ENCODE assay signal across 8 cellular contexts in the genomic region with DNA sequence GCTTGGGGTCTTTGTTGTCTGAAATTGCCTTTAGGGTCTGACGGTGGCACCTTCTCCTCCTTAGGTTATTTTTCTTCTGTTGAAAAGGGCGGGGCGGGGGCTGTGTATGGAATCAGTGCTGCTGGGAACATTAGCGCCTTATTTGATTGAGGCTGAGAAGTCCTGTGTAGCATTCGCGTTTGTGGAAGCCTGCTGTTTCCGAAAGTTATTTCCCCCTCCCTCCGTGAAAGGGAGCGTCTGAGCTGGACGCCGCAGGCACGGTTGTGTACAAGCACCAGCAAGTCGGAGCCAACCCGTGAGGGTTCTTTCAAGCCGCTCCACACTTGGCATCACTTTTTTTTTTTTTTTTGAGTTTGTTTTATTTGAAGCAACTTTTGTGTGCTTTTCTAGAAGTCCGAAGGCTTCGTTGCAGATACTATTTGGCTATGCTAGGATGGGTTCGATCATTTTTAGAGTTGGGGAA. TPM values are rescaled to one million over a fixed set of nuclear protein-coding genes. Genes with fewer than 3 reads are reported as not detected.
DNase-seq lines count a peak whose midpoint lies in the region; ATAC-seq, FAIRE-seq and TF ChIP-seq lines count a peak whose summit lies in the region.

No MANE protein-coding gene starts in this region.

- DNase-seq in A549 (ENCODE audit: low read depth in 1 of 2, low spot score in 1 of 2) (peak; percentile 47 to 60), HPDE6-E6E7 (ENCODE audit: extremely low spot score) (peak; percentile 82), SJCRH30 (peak; percentile 69 to 77), heart left ventricle (peak; percentile 42 to 65 (median 51)), pulmonary artery endothelial cell (ENCODE audit: low read depth, low spot score) (peak; percentile 44), superior temporal gyrus (ENCODE audit: extremely low spot score) (no peak)

- TF ChIP-seq EP300 in A549 (IDR thresholded peaks at IDR 0.05), result no peak

- TF ChIP-seq CTCF in A549 (IDR thresholded peaks at IDR 0.05) (no peak), heart left ventricle (IDR thresholded peaks at IDR 0.05) (no peak)

- H3K36me3 ChIP-seq in SJCRH30, result no peaks in the 10 kb centered on the region
- no peaks in the 10 kb centered on the region for H3K36me3 ChIP-seq in heart left ventricle

- FAIRE-seq in A549 (lab: Jason Lieb, UNC), result no peak

- H3K9me3 Mint-ChIP-seq in activated naive CD4-positive, alpha-beta T cell treated with anti-CD3 and anti-CD28 coated beads, Interleukin-2, amount 50 U/mL, for 24 hours, result no peaks in the 10 kb centered on the region

- H3K4me1 ChIP-seq in A549 (peaks cover 8% of the 10 kb centered on the region), SJCRH30 (peaks cover 5% of the 10 kb centered on the region; the same call in 1 of the 2 replicates), heart left ventricle (peaks cover 0 to 45% (median 34%) of the 10 kb centered on the region in 12 donors)

- H3K4me1 Mint-ChIP-seq in activated naive CD4-positive, alpha-beta T cell treated with anti-CD3 and anti-CD28 coated beads, Interleukin-2, amount 50 U/mL, for 24 hours, result peaks cover 49% of the 10 kb centered on the region

- H3K36me3 Mint-ChIP-seq in activated naive CD4-positive, alpha-beta T cell treated with anti-CD3 and anti-CD28 coated beads, Interleukin-2, amount 50 U/mL, for 24 hours, result peaks cover 7% of the 10 kb centered on the region

- no peaks in the 10 kb centered on the region for H3K27me3 Mint-ChIP-seq in activated naive CD4-positive, alpha-beta T cell treated with anti-CD3 and anti-CD28 coated beads, Interleukin-2, amount 50 U/mL, for 24 hours

- POLR2A ChIA-PET in A549 (lab: Yijun Ruan, JAX), result no interaction called here

- CTCF ChIA-PET in A549 (lab: Yijun Ruan, JAX), result no interaction called here

- intact Hi-C loops in heart left ventricle (cut with DNase I), result loop anchor here in 9 of 10 donors (2.0 to 10.0 kb wide), 7 partner anchors 21 to 138 kb away; no protein-coding TSS in a partner anchor

- peak overlapping the region; percentile 95 for H3K4me3 Mint-ChIP-seq in activated naive CD4-positive, alpha-beta T cell treated with anti-CD3 and anti-CD28 coated beads, Interleukin-2, amount 50 U/mL, for 24 hours

- H3K4me2 ChIP-seq in A549, result peak overlapping the region; percentile 86

- 1% methylated on average over 18 of the region's 18 CpGs for WGBS in A549 (ENCODE audit: missing lambda C conversion rate)
- 0 to 1% (median 0%) methylated on average over 17 to 18 of the region's 18 CpGs for WGBS in heart left ventricle, 4 donors

- TF ChIP-seq RAD21 in A549 (conservative IDR thresholded peaks at IDR 0.05 in 1 of 2, IDR thresholded peaks at IDR 0.05 in 1 of 2), result no peak

- H3K27me3 ChIP-seq in SJCRH30 (no peaks in the 10 kb centered on the region), heart left ventricle (peaks cover 0 to 20% (median 0%) of the 10 kb centered on the region in 9 donors)

- TF ChIP-seq POLR2A in A549 (IDR thresholded peaks at IDR 0.05; ENCODE audit: low read length) (no peak), heart left ventricle (IDR thresholded peaks at IDR 0.05) (no peak)

- H3K9me3 ChIP-seq in A549 (no peaks in the 10 kb centered on the region), SJCRH30 (replicated peaks) (no peaks in the 10 kb centered on the region), heart left ventricle (no peaks in the 10 kb centered on the region)

- H3K27ac ChIP-seq in A549 (peak overlapping the region; percentile 81 to 91), SJCRH30 (peak overlapping the region; percentile 51; the same call in 1 of the 2 replicates), heart left ventricle (peak overlapping the region; percentile 88 to 97 (median 92))

- H3K4me3 ChIP-seq in A549 (peak overlapping the region; percentile 75), SJCRH30 (peak overlapping the region; percentile 78), heart left ventricle (peak overlapping the region; percentile 59 to 98 (median 80))

- peak overlapping the region; percentile 93 for H3K27ac Mint-ChIP-seq in activated naive CD4-positive, alpha-beta T cell treated with anti-CD3 and anti-CD28 coated beads, Interleukin-2, amount 50 U/mL, for 24 hours

- peak; percentile 52 to 54 for ATAC-seq in A549
- ATAC-seq in GM18867 (IDR thresholded peaks at IDR 0.05; ENCODE audit: unreplicated experiment), result peak; percentile 29
- peak in 3 of 4 donors; percentile 45 to 62 (median 50) for ATAC-seq in heart left ventricle

TF ChIP-seq in A549, 52 proteins besides CTCF, POLR2A, EP300 and RAD21 (continues in another document):
- TF ChIP-seq NPAS2 (CRISPR knock-in tag; IDR thresholded peaks at IDR 0.05; ENCODE audit: borderline replicate concordance) (no peak), FOSB (CRISPR knock-in tag; IDR thresholded peaks at IDR 0.05) (no peak), ZNF302 (CRISPR knock-in tag; IDR thresholded peaks at IDR 0.05) (no peak), TFCP2L1 (CRISPR knock-in tag; IDR thresholded peaks at IDR 0.05) (no peak), ZFP36 (IDR thresholded peaks at IDR 0.05; ENCODE audit: borderline replicate concordance, partially characterized antibody) (no peak), ZC3H11A (IDR thresholded peaks at IDR 0.05) (no peak), TP53 (CRISPR knock-in tag; IDR thresholded peaks at IDR 0.05) (no peak), CBX2 (IDR thresholded peaks at IDR 0.05; ENCODE audit: borderline replicate concordance, low read depth) (no peak), GATA3 (IDR thresholded peaks at IDR 0.05; ENCODE audit: borderline replicate concordance) (no peak), SMC3 (IDR thresholded peaks at IDR 0.05) (no peak), PHF8 (IDR thresholded peaks at IDR 0.05; ENCODE audit: borderline replicate concordance, low read depth) (no peak), JUNB (IDR thresholded peaks at IDR 0.05) (no peak), CHD2 (IDR thresholded peaks at IDR 0.05; ENCODE audit: low read length, partially characterized antibody) (no peak), BHLHE40 (IDR thresholded peaks at IDR 0.05; ENCODE audit: low read depth, low read length) (no peak)
- TF ChIP-seq, protein P1, sequence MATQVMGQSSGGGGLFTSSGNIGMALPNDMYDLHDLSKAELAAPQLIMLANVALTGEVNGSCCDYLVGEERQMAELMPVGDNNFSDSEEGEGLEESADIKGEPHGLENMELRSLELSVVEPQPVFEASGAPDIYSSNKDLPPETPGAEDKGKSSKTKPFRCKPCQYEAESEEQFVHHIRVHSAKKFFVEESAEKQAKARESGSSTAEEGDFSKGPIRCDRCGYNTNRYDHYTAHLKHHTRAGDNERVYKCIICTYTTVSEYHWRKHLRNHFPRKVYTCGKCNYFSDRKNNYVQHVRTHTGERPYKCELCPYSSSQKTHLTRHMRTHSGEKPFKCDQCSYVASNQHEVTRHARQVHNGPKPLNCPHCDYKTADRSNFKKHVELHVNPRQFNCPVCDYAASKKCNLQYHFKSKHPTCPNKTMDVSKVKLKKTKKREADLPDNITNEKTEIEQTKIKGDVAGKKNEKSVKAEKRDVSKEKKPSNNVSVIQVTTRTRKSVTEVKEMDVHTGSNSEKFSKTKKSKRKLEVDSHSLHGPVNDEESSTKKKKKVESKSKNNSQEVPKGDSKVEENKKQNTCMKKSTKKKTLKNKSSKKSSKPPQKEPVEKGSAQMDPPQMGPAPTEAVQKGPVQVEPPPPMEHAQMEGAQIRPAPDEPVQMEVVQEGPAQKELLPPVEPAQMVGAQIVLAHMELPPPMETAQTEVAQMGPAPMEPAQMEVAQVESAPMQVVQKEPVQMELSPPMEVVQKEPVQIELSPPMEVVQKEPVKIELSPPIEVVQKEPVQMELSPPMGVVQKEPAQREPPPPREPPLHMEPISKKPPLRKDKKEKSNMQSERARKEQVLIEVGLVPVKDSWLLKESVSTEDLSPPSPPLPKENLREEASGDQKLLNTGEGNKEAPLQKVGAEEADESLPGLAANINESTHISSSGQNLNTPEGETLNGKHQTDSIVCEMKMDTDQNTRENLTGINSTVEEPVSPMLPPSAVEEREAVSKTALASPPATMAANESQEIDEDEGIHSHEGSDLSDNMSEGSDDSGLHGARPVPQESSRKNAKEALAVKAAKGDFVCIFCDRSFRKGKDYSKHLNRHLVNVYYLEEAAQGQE (IDR thresholded peaks at IDR 0.05), result no peak
- TF ChIP-seq, protein P2, sequence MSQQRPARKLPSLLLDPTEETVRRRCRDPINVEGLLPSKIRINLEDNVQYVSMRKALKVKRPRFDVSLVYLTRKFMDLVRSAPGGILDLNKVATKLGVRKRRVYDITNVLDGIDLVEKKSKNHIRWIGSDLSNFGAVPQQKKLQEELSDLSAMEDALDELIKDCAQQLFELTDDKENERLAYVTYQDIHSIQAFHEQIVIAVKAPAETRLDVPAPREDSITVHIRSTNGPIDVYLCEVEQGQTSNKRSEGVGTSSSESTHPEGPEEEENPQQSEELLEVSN (IDR thresholded peaks at IDR 0.05; ENCODE audit: borderline replicate concordance, low read depth), result no peak
- TF ChIP-seq, protein P3, sequence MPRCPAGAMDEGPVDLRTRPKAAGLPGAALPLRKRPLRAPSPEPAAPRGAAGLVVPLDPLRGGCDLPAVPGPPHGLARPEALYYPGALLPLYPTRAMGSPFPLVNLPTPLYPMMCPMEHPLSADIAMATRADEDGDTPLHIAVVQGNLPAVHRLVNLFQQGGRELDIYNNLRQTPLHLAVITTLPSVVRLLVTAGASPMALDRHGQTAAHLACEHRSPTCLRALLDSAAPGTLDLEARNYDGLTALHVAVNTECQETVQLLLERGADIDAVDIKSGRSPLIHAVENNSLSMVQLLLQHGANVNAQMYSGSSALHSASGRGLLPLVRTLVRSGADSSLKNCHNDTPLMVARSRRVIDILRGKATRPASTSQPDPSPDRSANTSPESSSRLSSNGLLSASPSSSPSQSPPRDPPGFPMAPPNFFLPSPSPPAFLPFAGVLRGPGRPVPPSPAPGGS (IDR thresholded peaks at IDR 0.05), result no peak

RNA-seq across cellular contexts. Expression of gene SYNE2, which starts 1.1 kb away (rescaled TPM):
- 11.3 and 16.0 TPM in 2 replicates for polyA plus RNA-seq in A549 (2011; rRNA removed)
- polyA plus RNA-seq in A549 (2012; cell fraction: cytosol; rRNA removed), result 5.2 and 5.9 TPM in 2 replicates
- 53.5 and 56.8 TPM in 2 replicates for polyA plus RNA-seq in A549 (2012; cell fraction: nucleus; rRNA removed)
- 2.8 to 3.4 TPM (median 3.3 TPM) in 3 replicates for polyA plus RNA-seq in A549 (2017; fragmentation: RNase III; extraction: RNeasy Plus Mini Kit Qiagen cat#74134 plus additional on column Dnase treatment)
- 63.5 and 85.0 TPM in 2 replicates for polyA minus RNA-seq in A549 (2011; rRNA and poly(A)+ RNA removed)
- 42.7 and 48.2 TPM in 2 replicates for total RNA-seq in SJCRH30 (2014; rRNA removed; shearing (Covaris generic))
- 100 to 1,000 TPM in 8 of 9 donors, 10 to 100 TPM in 1; 83.2 to 255 (median 111) TPM for total RNA-seq in heart left ventricle
- 100 to 1,000 TPM in 1 of 2 donors, 10 to 100 TPM in 1; 58.2 to 148 TPM for polyA plus RNA-seq in heart left ventricle
- 24.9 and 63.2 TPM in 2 replicates for total RNA-seq in pulmonary artery endothelial cell
